8 cellular contexts compared by ENCODE assay signal in genomic region chr6:125153541-125154183, GRCh38. TPM values are rescaled to one million over a fixed set of nuclear protein-coding genes. Genes with fewer than 3 reads are reported as not detected.
DNase-seq lines count a peak whose midpoint lies in the region; ATAC-seq and TF ChIP-seq lines count a peak whose summit lies in the region.

TSS of gene TPD52L1 (plus strand) at chr6:125153773. CDS start at chr6:125153952, 179 bp downstream.

- H3K36me3 Mint-ChIP-seq in CD4-positive, alpha-beta T cell (ENCODE audit: low read depth) = no peaks in the 10 kb centered on the region

- no peaks in the 10 kb centered on the region for H3K9me3 Mint-ChIP-seq in CD4-positive, alpha-beta T cell

- H3K36me3 ChIP-seq in esophagus squamous epithelium (peaks cover 0 to under 1% (median 0%) of the 10 kb centered on the region in 3 donors), muscle layer of colon (ENCODE audit: insufficient read depth, low read length) (no peaks in the 10 kb centered on the region)

- peak; percentile 24 to 61 (median 40) for DNase-seq in CD4-positive, alpha-beta T cell
- DNase-seq in NOMO-1 treated with DMSO at 0.1 percent for 48 hours (lab: John Stamatoyannopoulos, UW; ENCODE audit: unreplicated experiment) (peak; percentile 58), esophagus squamous epithelium (lab: John Stamatoyannopoulos, UW) (no peak)
- peak; percentile 75 to 78 for DNase-seq in activated T-cell treated with anti-CD3 and anti-CD28 coated beads, Interleukin-2, amount 50 U/mL, for 48 hours
- peak; percentile 28 for DNase-seq in stimulated activated CD8-positive, alpha-beta memory T cell treated with anti-CD3 and anti-CD28 coated beads, Interleukin-7, amount 100 ng/mL, for 48 hours (ENCODE audit: extremely low read depth in 1 of 2, low read depth in 1 of 2)

- H3K9me3 ChIP-seq in CD4-positive, alpha-beta T cell (ENCODE audit: control insufficient read depth, low read length) = no peaks in the 10 kb centered on the region
- H3K9me3 ChIP-seq in esophagus squamous epithelium (no peaks in the 10 kb centered on the region), muscle layer of colon (ENCODE audit: low read length) (no peaks in the 10 kb centered on the region)

- 0 to 2% methylated on average over 6 to 11 of the region's 46 CpGs for WGBS in esophagus squamous epithelium, 2 donors

- peak within 1 kb of the TSS; percentile 84 for H3K4me3 Mint-ChIP-seq in CD4-positive, alpha-beta T cell

- peak in 2 of 4 donors; percentile 24 to 56 for TF ChIP-seq POLR2A in esophagus squamous epithelium (IDR thresholded peaks at IDR 0.05)

- H3K27ac Mint-ChIP-seq in CD4-positive, alpha-beta T cell = no peak within 1 kb of the TSS

- CTCF ChIA-PET in CD4-positive, alpha-beta T cell (lab: Charles Lee) = interaction anchor here (1.1 to 1.3 kb wide), 2 partner anchors 9 to 17 kb away, joined by 3 read pairs; no protein-coding TSS in a partner anchor

- H3K27me3 Mint-ChIP-seq in CD4-positive, alpha-beta T cell = peaks cover 67% of the 10 kb centered on the region

- peak; percentile 84 for ATAC-seq in CD4-positive, alpha-beta T cell (ENCODE audit: poor library complexity)
- ATAC-seq in GM19467 (IDR thresholded peaks at IDR 0.05; ENCODE audit: unreplicated experiment) (peak; percentile 99), HG03575 (IDR thresholded peaks at IDR 0.05; ENCODE audit: extremely low read depth, insufficient number of reproducible peaks, low FRiP score, unreplicated experiment) (peak; percentile 67)

- POLR2A ChIA-PET in CD4-positive, alpha-beta T cell (lab: Charles Lee) = interaction anchor here (0.7 kb wide), 1 partner anchor 112 kb away, joined by 3 read pairs; no protein-coding TSS in a partner anchor

- H3K4me1 Mint-ChIP-seq in CD4-positive, alpha-beta T cell (ENCODE audit: low read depth) = peaks cover 6% of the 10 kb centered on the region

- peak within 1 kb of the TSS; percentile 69 to 76 (median 74) for H3K4me3 ChIP-seq in esophagus squamous epithelium
- H3K4me3 ChIP-seq in muscle layer of colon (ENCODE audit: low read depth in 1 of 2, low read length in 2 of 2) = peak within 1 kb of the TSS; percentile 83 to 91

- peaks cover 0 to 61% (median 7%) of the 10 kb centered on the region in 3 donors for H3K4me1 ChIP-seq in esophagus squamous epithelium
- peaks cover 6% of the 10 kb centered on the region for H3K4me1 ChIP-seq in muscle layer of colon (ENCODE audit: insufficient read depth, low read length)

- H3K27me3 ChIP-seq in CD4-positive, alpha-beta T cell (ENCODE audit: control insufficient read depth, insufficient read depth, low read length) = peaks cover 30% of the 10 kb centered on the region
- H3K27me3 ChIP-seq in esophagus squamous epithelium = peaks cover 0 to 4% (median 0%) of the 10 kb centered on the region in 4 donors
- no peaks in the 10 kb centered on the region for H3K27me3 ChIP-seq in muscle layer of colon (ENCODE audit: control insufficient read depth in 1 of 2, insufficient read depth in 2 of 2, low read length in 2 of 2)

- no peak within 1 kb of the TSS for H3K27ac ChIP-seq in CD4-positive, alpha-beta T cell (ENCODE audit: low read depth, low read length)
- H3K27ac ChIP-seq in esophagus squamous epithelium (peak within 1 kb of the TSS; percentile 88 to 96 (median 94)), muscle layer of colon (ENCODE audit: low read depth, low read length) (peak within 1 kb of the TSS; percentile 91)

- intact Hi-C loops in CD4-positive, alpha-beta T cell (cut with DNase I, micrococcal nuclease) = loop anchor here in 1 of 2 experiments (2.0 kb wide), 1 partner anchor 615 kb away; no protein-coding TSS in a partner anchor
- intact Hi-C loops in esophagus squamous epithelium (cut with DNase I) = loop anchor here (10.0 kb wide), 1 partner anchor 141 kb away; no protein-coding TSS in a partner anchor

- peak within 1 kb of the TSS; percentile 28 for H3K9ac ChIP-seq in muscle layer of colon (ENCODE audit: low read length)

- TF ChIP-seq CTCF in CD4-positive, alpha-beta T cell (IDR thresholded peaks at IDR 0.05) = peak; percentile 75
- peak; percentile 53 to 95 (median 86) for TF ChIP-seq CTCF in esophagus squamous epithelium (IDR thresholded peaks at IDR 0.05)

RNA-seq across cellular contexts. Expression of gene TPD52L1, which starts in this region (rescaled TPM):
- not detected for total RNA-seq in CD4-positive, alpha-beta T cell
- 100 to 1,000 TPM; 202 to 409 (median 275) TPM for total RNA-seq in esophagus squamous epithelium

Comparison
In these comparisons a context has a peak if more than half of its experiments do, and no peak if none do; other contexts are left out.
1. RNA of gene TPD52L1 (total RNA-seq): 202 to 409 TPM in esophagus squamous epithelium; not detected in CD4-positive, alpha-beta T cell; every median in the first group is over 100 times any median in the second.
2. Peak in DNase-seq and ATAC-seq in CD4-positive, alpha-beta T cell; RNA of the gene not detected or under 1 TPM.
3. Peak in every context shown above with its lines, with median percentiles within 50 percentile points of each other: ATAC-seq.